Comparison of ENCODE assay signal across 7 cellular contexts in the genomic region with DNA sequence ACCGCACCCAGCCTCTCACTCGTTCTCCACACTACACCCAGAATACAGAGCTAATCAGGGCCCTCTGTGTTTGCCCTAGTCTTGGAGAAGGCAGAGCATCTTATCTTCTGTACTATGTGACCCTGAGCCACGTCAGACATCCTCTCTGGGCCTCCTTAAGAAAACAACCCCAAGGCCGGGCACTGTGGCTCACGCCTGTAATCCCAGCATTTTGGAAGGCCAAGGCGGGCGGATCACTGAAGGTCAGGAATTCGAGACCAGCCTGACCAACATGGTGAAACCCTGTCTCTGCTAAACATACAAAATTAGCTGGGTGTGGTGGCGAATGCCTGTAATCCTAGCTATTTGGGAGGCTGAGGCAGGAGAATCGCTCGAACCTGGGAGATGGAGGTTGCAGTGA. TPM values are rescaled to one million over a fixed set of nuclear protein-coding genes. Genes with fewer than 3 reads are reported as not detected.
"Had no signal": no experiment of that assay in that cellular context is flagged by ENCODE, and none has a peak within 500 bp of the region (broad histone marks: within the 10 kb centered on the region; RNA-seq: fewer than 3 reads in every experiment).

No MANE protein-coding gene starts in this region.

RNA-seq across cellular contexts. Expression of a gene that starts 4.9 kb away (rescaled TPM):
- total RNA-seq: LHCN-M2, MCF 10A, NCI-H460, OCI-LY7, PC-9, SJCRH30, SK-MEL-5 had no signal

RNA-seq across cellular contexts. Expression of a gene that starts 5.6 kb away (rescaled TPM):
- total RNA-seq: LHCN-M2, MCF 10A, NCI-H460, SJCRH30, SK-MEL-5 had no signal

RNA-seq across cellular contexts. Expression of a gene that starts 59.7 kb away (rescaled TPM):
- total RNA-seq: MCF 10A, NCI-H460, SJCRH30, SK-MEL-5 had no signal
